22 cellular contexts compared by ENCODE assay signal in the genomic region with DNA sequence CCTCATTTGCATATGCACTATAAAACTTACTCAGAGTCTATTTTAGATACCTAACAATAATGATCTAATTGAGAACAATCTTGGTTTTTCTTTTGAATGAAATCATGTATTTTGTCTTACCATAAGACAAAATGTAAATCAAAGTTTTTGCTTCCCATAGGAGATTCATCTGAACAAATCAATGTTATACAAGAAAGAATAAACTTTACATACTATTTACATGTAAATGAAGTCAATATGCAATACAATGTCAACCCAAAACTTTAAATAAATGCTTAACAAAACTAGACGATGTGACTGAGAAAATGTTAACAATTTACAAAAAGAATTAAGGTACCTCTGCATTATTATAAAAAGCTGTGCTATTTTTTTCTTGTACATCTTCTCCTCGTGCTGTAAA.
"Had no signal": no experiment of that assay in that cellular context is flagged by ENCODE, and none has a peak within 500 bp of the region (broad histone marks: within the 10 kb centered on the region; RNA-seq: fewer than 3 reads in every experiment).

No MANE protein-coding gene starts in this region.

- H3K4me3 ChIP-seq: MG63, SJSA1, SK-N-MC had no signal

- ATAC-seq: HepG2 had no signal

- H3K27me3 ChIP-seq: MG63, SJSA1 had no signal

- H3K27ac ChIP-seq: SJSA1, SK-N-MC had no signal

- DNase-seq: IMR-90, Karpas-422, KG1, MG63, NCI-H1092 treated with DMSO at 0.1 percent for 48 hours, NCI-H1436, NCI-H187, NCI-H2029, NCI-H2081 treated with DMSO at 0.1 percent for 48 hours, NCI-H2171, NCI-H226, NCI-H446, NCI-H510A, NCI-H524 treated with DMSO at 0.1 percent for 48 hours, NCI-H69, NCI-H774, Right ventricle myocardium superior, RPMI8226, SIG-M5 had no signal
